Comparison of ENCODE assay signal across 1 cellular context in genomic region chr6:111793711-111794111, GRCh38.
A peak's percentile ranks its signal among the peaks of the same experiment; 100 is the strongest.
TF ChIP-seq lines count a peak whose summit lies in the region.

No MANE protein-coding gene starts in this region.

TF ChIP-seq in HepG2, 621 proteins besides CTCF, POLR2A, EP300 and RAD21 (continued from another document and continues in another):
- peak; percentile 55; the same call in 1 of the 2 replicates for TF ChIP-seq KMT2A (CRISPR knock-in tag; IDR thresholded peaks at IDR 0.05)
- TF ChIP-seq CHCHD3 (CRISPR knock-in tag; IDR thresholded peaks at IDR 0.05): no peak
- TF ChIP-seq, protein P1, sequence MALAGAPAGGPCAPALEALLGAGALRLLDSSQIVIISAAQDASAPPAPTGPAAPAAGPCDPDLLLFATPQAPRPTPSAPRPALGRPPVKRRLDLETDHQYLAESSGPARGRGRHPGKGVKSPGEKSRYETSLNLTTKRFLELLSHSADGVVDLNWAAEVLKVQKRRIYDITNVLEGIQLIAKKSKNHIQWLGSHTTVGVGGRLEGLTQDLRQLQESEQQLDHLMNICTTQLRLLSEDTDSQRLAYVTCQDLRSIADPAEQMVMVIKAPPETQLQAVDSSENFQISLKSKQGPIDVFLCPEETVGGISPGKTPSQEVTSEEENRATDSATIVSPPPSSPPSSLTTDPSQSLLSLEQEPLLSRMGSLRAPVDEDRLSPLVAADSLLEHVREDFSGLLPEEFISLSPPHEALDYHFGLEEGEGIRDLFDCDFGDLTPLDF (CRISPR knock-in tag; IDR thresholded peaks at IDR 0.05): no peak
- no peak for TF ChIP-seq ZNF549 (CRISPR knock-in tag; IDR thresholded peaks at IDR 0.05)
- TF ChIP-seq AGO1 (IDR thresholded peaks at IDR 0.05; ENCODE audit: low read depth, low read length, poor library complexity, severe bottlenecking): no peak
- TF ChIP-seq, protein P2, sequence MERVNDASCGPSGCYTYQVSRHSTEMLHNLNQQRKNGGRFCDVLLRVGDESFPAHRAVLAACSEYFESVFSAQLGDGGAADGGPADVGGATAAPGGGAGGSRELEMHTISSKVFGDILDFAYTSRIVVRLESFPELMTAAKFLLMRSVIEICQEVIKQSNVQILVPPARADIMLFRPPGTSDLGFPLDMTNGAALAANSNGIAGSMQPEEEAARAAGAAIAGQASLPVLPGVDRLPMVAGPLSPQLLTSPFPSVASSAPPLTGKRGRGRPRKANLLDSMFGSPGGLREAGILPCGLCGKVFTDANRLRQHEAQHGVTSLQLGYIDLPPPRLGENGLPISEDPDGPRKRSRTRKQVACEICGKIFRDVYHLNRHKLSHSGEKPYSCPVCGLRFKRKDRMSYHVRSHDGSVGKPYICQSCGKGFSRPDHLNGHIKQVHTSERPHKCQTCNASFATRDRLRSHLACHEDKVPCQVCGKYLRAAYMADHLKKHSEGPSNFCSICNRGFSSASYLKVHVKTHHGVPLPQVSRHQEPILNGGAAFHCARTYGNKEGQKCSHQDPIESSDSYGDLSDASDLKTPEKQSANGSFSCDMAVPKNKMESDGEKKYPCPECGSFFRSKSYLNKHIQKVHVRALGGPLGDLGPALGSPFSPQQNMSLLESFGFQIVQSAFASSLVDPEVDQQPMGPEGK (CRISPR knock-in tag; IDR thresholded peaks at IDR 0.05): peak; percentile 86
- no peak for TF ChIP-seq ZSCAN30 (CRISPR knock-in tag; IDR thresholded peaks at IDR 0.05)
- TF ChIP-seq ZNF839 (CRISPR knock-in tag; IDR thresholded peaks at IDR 0.05; ENCODE audit: borderline replicate concordance): no peak
- no peak for TF ChIP-seq CBFB (CRISPR knock-in tag; IDR thresholded peaks at IDR 0.05)
- no peak for TF ChIP-seq SOX6 (IDR thresholded peaks at IDR 0.05)
- TF ChIP-seq SOX6 (CRISPR knock-in tag; IDR thresholded peaks at IDR 0.05): peak; percentile 68
- no peak for TF ChIP-seq ZNF512 (CRISPR knock-in tag; IDR thresholded peaks at IDR 0.05)
- TF ChIP-seq ZSCAN9 (CRISPR knock-in tag; IDR thresholded peaks at IDR 0.05; ENCODE audit: borderline replicate concordance): no peak
- no peak for TF ChIP-seq ZNF652 (CRISPR knock-in tag; IDR thresholded peaks at IDR 0.05; ENCODE audit: borderline replicate concordance, low read depth)
- TF ChIP-seq ZBTB46 (CRISPR knock-in tag; IDR thresholded peaks at IDR 0.05; ENCODE audit: borderline replicate concordance): no peak
- TF ChIP-seq ZC3H4 (CRISPR knock-in tag; IDR thresholded peaks at IDR 0.05; ENCODE audit: borderline replicate concordance): no peak
- no peak for TF ChIP-seq NR2C2 (CRISPR knock-in tag; IDR thresholded peaks at IDR 0.05; ENCODE audit: borderline replicate concordance)
- 0 out of 2 replicates have a peak, but pooled peaks have one; percentile 21 for TF ChIP-seq KLF6 (CRISPR knock-in tag; IDR thresholded peaks at IDR 0.05)
- TF ChIP-seq, protein P3, sequence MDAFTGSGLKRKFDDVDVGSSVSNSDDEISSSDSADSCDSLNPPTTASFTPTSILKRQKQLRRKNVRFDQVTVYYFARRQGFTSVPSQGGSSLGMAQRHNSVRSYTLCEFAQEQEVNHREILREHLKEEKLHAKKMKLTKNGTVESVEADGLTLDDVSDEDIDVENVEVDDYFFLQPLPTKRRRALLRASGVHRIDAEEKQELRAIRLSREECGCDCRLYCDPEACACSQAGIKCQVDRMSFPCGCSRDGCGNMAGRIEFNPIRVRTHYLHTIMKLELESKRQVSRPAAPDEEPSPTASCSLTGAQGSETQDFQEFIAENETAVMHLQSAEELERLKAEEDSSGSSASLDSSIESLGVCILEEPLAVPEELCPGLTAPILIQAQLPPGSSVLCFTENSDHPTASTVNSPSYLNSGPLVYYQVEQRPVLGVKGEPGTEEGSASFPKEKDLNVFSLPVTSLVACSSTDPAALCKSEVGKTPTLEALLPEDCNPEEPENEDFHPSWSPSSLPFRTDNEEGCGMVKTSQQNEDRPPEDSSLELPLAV (CRISPR knock-in tag; conservative IDR thresholded peaks at IDR 0.05; ENCODE audit: low read depth): no peak
- no peak for TF ChIP-seq ZNF446 (CRISPR knock-in tag; IDR thresholded peaks at IDR 0.05)
- no peak for TF ChIP-seq ELK4 (CRISPR knock-in tag; IDR thresholded peaks at IDR 0.05; ENCODE audit: borderline replicate concordance)
- TF ChIP-seq MED1 (CRISPR knock-in tag; IDR thresholded peaks at IDR 0.05): no peak
- no peak for TF ChIP-seq HIVEP1 (CRISPR knock-in tag; IDR thresholded peaks at IDR 0.05)
- no peak for TF ChIP-seq ZNF737 (CRISPR knock-in tag; IDR thresholded peaks at IDR 0.05; ENCODE audit: borderline replicate concordance)
- TF ChIP-seq SNAPC4 (CRISPR knock-in tag; IDR thresholded peaks at IDR 0.05): 0 out of 2 replicates have a peak, but pooled peaks have one; percentile 64
- no peak for TF ChIP-seq ZNF552 (CRISPR knock-in tag; IDR thresholded peaks at IDR 0.05; ENCODE audit: borderline replicate concordance)
- TF ChIP-seq ZNF264 (CRISPR knock-in tag; IDR thresholded peaks at IDR 0.05): no peak
- no peak for TF ChIP-seq ZNF326 (CRISPR knock-in tag; IDR thresholded peaks at IDR 0.05; ENCODE audit: borderline replicate concordance)
- TF ChIP-seq ZNF225 (CRISPR knock-in tag; IDR thresholded peaks at IDR 0.05): no peak
- TF ChIP-seq KLF15 (CRISPR knock-in tag; IDR thresholded peaks at IDR 0.05; ENCODE audit: borderline replicate concordance): no peak
- peak; percentile 79 for TF ChIP-seq SALL1 (CRISPR knock-in tag; IDR thresholded peaks at IDR 0.05)
- TF ChIP-seq ZBTB42 (CRISPR knock-in tag; IDR thresholded peaks at IDR 0.05): no peak
- TF ChIP-seq STAT5B (CRISPR knock-in tag; IDR thresholded peaks at IDR 0.05): no peak
- TF ChIP-seq NAIF1 (CRISPR knock-in tag; IDR thresholded peaks at IDR 0.05; ENCODE audit: borderline replicate concordance): no peak
- TF ChIP-seq HNRNPUL1 (IDR thresholded peaks at IDR 0.05; ENCODE audit: low read depth, low read length): no peak
- TF ChIP-seq ZKSCAN5 (CRISPR knock-in tag; IDR thresholded peaks at IDR 0.05): no peak
- TF ChIP-seq ZNF282 (IDR thresholded peaks at IDR 0.05; ENCODE audit: partially characterized antibody): no peak
- TF ChIP-seq ZNF615 (CRISPR knock-in tag; IDR thresholded peaks at IDR 0.05; ENCODE audit: borderline replicate concordance): no peak
- TF ChIP-seq, protein P4, sequence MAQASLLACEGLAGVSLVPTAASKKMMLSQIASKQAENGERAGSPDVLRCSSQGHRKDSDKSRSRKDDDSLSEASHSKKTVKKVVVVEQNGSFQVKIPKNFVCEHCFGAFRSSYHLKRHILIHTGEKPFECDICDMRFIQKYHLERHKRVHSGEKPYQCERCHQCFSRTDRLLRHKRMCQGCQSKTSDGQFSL (CRISPR knock-in tag; IDR thresholded peaks at IDR 0.05): no peak
- TF ChIP-seq ZBTB20 (CRISPR knock-in tag; IDR thresholded peaks at IDR 0.05; ENCODE audit: borderline replicate concordance, low read depth): no peak
- TF ChIP-seq ZNF383 (CRISPR knock-in tag; IDR thresholded peaks at IDR 0.05; ENCODE audit: borderline replicate concordance): no peak
- TF ChIP-seq, protein P5, sequence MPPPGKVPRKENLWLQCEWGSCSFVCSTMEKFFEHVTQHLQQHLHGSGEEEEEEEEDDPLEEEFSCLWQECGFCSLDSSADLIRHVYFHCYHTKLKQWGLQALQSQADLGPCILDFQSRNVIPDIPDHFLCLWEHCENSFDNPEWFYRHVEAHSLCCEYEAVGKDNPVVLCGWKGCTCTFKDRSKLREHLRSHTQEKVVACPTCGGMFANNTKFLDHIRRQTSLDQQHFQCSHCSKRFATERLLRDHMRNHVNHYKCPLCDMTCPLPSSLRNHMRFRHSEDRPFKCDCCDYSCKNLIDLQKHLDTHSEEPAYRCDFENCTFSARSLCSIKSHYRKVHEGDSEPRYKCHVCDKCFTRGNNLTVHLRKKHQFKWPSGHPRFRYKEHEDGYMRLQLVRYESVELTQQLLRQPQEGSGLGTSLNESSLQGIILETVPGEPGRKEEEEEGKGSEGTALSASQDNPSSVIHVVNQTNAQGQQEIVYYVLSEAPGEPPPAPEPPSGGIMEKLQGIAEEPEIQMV (CRISPR knock-in tag; IDR thresholded peaks at IDR 0.05; ENCODE audit: low read depth): no peak
- TF ChIP-seq, protein P6, sequence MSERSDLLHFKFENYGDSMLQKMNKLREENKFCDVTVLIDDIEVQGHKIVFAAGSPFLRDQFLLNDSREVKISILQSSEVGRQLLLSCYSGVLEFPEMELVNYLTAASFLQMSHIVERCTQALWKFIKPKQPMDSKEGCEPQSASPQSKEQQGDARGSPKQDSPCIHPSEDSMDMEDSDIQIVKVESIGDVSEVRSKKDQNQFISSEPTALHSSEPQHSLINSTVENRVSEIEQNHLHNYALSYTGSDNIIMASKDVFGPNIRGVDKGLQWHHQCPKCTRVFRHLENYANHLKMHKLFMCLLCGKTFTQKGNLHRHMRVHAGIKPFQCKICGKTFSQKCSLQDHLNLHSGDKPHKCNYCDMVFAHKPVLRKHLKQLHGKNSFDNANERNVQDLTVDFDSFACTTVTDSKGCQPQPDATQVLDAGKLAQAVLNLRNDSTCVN (CRISPR knock-in tag; IDR thresholded peaks at IDR 0.05; ENCODE audit: borderline replicate concordance): no peak
- TF ChIP-seq CERS6 (CRISPR knock-in tag; IDR thresholded peaks at IDR 0.05): no peak
- no peak for TF ChIP-seq TBL1XR1 (IDR thresholded peaks at IDR 0.05; ENCODE audit: borderline replicate concordance, low read length, partially characterized antibody)
